Comparison of ENCODE assay signal across 19 cellular contexts in genomic region chr21:40886931-40887330, GRCh38. TPM values are rescaled to one million over a fixed set of nuclear protein-coding genes. Genes with fewer than 3 reads are reported as not detected.
"Had no signal": no experiment of that assay in that cellular context is flagged by ENCODE, and none has a peak within 500 bp of the region (broad histone marks: within the 10 kb centered on the region; RNA-seq: fewer than 3 reads in every experiment).

No MANE protein-coding gene starts in this region.

- H3K36me3 ChIP-seq: gastrocnemius medialis, heart left ventricle, lower lobe of right lung, upper lobe of left lung, WERI-Rb-1 had no signal

- DNase-seq: activated CD4-positive, alpha-beta memory T cell treated with anti-CD3 and anti-CD28 coated beads, Interleukin-2, amount 10 ng/mL, durations not matched to agents 7 days and 5 days; activated gamma-delta T cell; activated naive CD8-positive, alpha-beta T cell treated with anti-CD3 and anti-CD28 coated beads for 36 hours; activated T-cell treated with anti-CD3 and anti-CD28 coated beads, Interleukin-2, amount 50 U/mL, for 24 hours; amygdala; effector CD8-positive, alpha-beta T cell; gastrocnemius medialis; heart left ventricle; immature natural killer cell; left colon; lower lobe of right lung; stimulated activated naive CD8-positive, alpha-beta T cell treated with anti-CD3 and anti-CD28 coated beads, Interleukin-15, Interleukin-2, amounts not matched to agents 100 U/mL and 50 U/mL, for 24 hours; T1000; upper lobe of left lung; WERI-Rb-1 had no signal

- H3K9me3 ChIP-seq: gastrocnemius medialis, heart left ventricle, lower lobe of right lung, upper lobe of left lung had no signal

- H3K27me3 ChIP-seq: gastrocnemius medialis, heart left ventricle, upper lobe of left lung had no signal

- H3K27ac ChIP-seq: gastrocnemius medialis, heart left ventricle, lower lobe of right lung, upper lobe of left lung, WERI-Rb-1 had no signal

- H3K4me3 ChIP-seq: gastrocnemius medialis, heart left ventricle, lower lobe of right lung, upper lobe of left lung had no signal

- ATAC-seq: gastrocnemius medialis; heart left ventricle; left colon; lower lobe of right lung; sciatic nerve; stimulated activated naive CD8-positive, alpha-beta T cell treated with anti-CD3 and anti-CD28 coated beads, Interleukin-15, Interleukin-2, amounts not matched to agents 100 U/mL and 50 U/mL, for 24 hours had no signal

- H3K4me1 ChIP-seq: gastrocnemius medialis, heart left ventricle, lower lobe of right lung, upper lobe of left lung had no signal

RNA-seq across cellular contexts. Expression of gene DSCAM, which starts 40.0 kb away (rescaled TPM):
- total RNA-seq: activated CD4-positive, alpha-beta memory T cell treated with anti-CD3 and anti-CD28 coated beads, Interleukin-2, amount 10 ng/mL, durations not matched to agents 7 days and 5 days; activated naive CD8-positive, alpha-beta T cell treated with anti-CD3 and anti-CD28 coated beads for 36 hours; endothelial cell of umbilical vein; heart left ventricle; left colon; osteoblast; pulmonary artery endothelial cell had no signal
